ENCODE assay signal across 27 cellular contexts in the genomic region with DNA sequence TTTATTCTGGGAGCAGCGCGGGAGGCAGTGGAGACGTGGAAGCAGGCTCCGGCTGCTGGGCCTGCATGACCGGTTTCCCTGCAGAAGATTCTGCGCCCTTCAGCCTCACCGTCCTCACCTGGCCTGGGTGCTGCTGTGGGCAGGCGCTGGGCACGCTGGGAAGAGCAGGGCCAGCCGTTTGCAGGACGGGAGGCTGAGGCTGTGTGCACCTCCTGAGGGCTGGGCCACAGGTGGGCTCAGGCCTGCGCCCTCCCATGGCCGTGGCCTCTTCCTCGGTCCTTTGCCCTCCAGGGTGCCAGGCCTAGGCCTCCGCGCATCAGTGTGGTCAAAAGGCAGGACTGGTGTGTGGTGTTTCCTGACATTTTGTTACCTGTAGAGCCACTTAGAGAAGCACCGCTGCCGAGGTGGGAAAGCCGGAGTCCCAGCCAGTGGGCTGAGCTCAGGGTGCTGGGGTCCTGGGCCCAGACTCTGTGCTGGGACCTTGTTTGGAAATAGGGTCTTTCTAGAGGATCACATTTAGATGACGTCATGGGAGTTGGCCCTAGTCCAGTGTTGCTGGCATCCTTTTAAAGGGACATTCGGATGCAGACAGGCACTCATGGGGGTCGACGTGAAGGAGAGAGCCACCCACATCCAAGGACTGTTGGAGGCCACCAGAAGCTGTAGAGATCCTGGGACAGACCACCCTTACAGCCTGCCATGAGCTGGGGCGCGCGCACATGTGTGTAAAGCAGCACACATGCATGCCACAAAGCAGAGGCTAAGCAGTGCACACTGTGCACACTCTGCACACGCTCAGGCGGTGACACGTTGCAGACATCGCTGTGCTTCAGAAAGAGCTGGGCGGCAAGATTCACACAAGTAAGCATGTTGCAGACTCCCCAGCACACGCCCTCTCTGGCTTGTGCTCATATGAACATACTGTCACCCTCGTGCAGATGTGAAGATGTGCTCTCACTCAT.
"Had no signal": no experiment of that assay in that cellular context is flagged by ENCODE, and none has a peak within 500 bp of the region (broad histone marks: within the 10 kb centered on the region; RNA-seq: fewer than 3 reads in every experiment).

No MANE protein-coding gene starts in this region.

- H3K4me1 Mint-ChIP-seq: activated CD8-positive, alpha-beta memory T cell treated with anti-CD3 and anti-CD28 coated beads, Interleukin-2, amount 10 ng/mL, durations not matched to agents 7 days and 5 days; activated naive CD8-positive, alpha-beta T cell treated with anti-CD3 and anti-CD28 coated beads, Interleukin-2, amount 50 U/mL, for 24 hours; central memory CD8-positive, alpha-beta T cell; stimulated activated naive B cell treated with anti-CD40 and anti-IgM and Interleukin-4, amounts not matched to agents 10 μg/mL and 1 μg/mL and 100 μg/mL, for 72 hours had no signal

- H3K4me3 Mint-ChIP-seq: activated CD4-positive, alpha-beta T cell treated with anti-CD3 and anti-CD28 coated beads for 36 hours; activated CD8-positive, alpha-beta memory T cell treated with anti-CD3 and anti-CD28 coated beads, Interleukin-2, amount 10 ng/mL, durations not matched to agents 7 days and 5 days; activated CD8-positive, alpha-beta T cell treated with anti-CD3 and anti-CD28 coated beads, Interleukin-2, amount 10 ng/mL, durations not matched to agents 7 days and 5 days; activated naive CD4-positive, alpha-beta T cell treated with anti-CD3 and anti-CD28 coated beads, Interleukin-2, amount 50 U/mL, for 24 hours; activated naive CD8-positive, alpha-beta T cell treated with anti-CD3 and anti-CD28 coated beads, Interleukin-2, amount 50 U/mL, for 24 hours; central memory CD8-positive, alpha-beta T cell; natural killer cell treated with Interleukin-12 subunit alpha and Interleukin-12 subunit beta and Interleukin-15 and Interleukin-18, amount 100 ng/mL, for 72 hours; stimulated activated naive B cell treated with anti-CD40 and anti-IgM and Interleukin-4, amounts not matched to agents 10 μg/mL and 1 μg/mL and 100 μg/mL, for 72 hours; T-helper 2 cell treated with Interferon-gamma antibody and Interleukin-4, amounts not matched to agents 5 μg/mL and 100 μg/mL, for 36 hours had no signal

- H3K4me3 ChIP-seq: heart right ventricle, mucosa of descending colon, pancreas, psoas muscle, right atrium auricular region, smooth muscle cell, stomach, transverse colon had no signal

- H3K27ac ChIP-seq: foreskin keratinocyte, heart right ventricle, pancreas, psoas muscle, right atrium auricular region, stomach, transverse colon had no signal

- H3K4me1 ChIP-seq: foreskin keratinocyte, heart right ventricle, pancreas, psoas muscle, right atrium auricular region, stomach, transverse colon had no signal

- H3K27ac Mint-ChIP-seq: activated CD4-positive, alpha-beta T cell treated with anti-CD3 and anti-CD28 coated beads for 36 hours; activated CD8-positive, alpha-beta memory T cell treated with anti-CD3 and anti-CD28 coated beads, Interleukin-2, amount 10 ng/mL, durations not matched to agents 7 days and 5 days; activated CD8-positive, alpha-beta T cell treated with anti-CD3 and anti-CD28 coated beads, Interleukin-2, amount 10 ng/mL, durations not matched to agents 7 days and 5 days; activated naive CD4-positive, alpha-beta T cell treated with anti-CD3 and anti-CD28 coated beads, Interleukin-2, amount 50 U/mL, for 24 hours; activated naive CD8-positive, alpha-beta T cell treated with anti-CD3 and anti-CD28 coated beads, Interleukin-2, amount 50 U/mL, for 24 hours; activated T-helper 2 cell treated with anti-CD3 and anti-CD28 coated beads, Interferon-gamma antibody, Interleukin-2, Interleukin-4, amounts not matched to agents 10 μg/mL and 5 μg/mL and 100 μg/mL, durations not matched to agents 14 hours and 24 hours and 36 hours; natural killer cell treated with Interleukin-12 subunit alpha and Interleukin-12 subunit beta and Interleukin-15 and Interleukin-18, amount 100 ng/mL, for 72 hours; stimulated activated naive B cell treated with anti-CD40 and anti-IgM and Interleukin-4, amounts not matched to agents 10 μg/mL and 1 μg/mL and 100 μg/mL, for 72 hours; T-helper 2 cell treated with Interferon-gamma antibody and Interleukin-4, amounts not matched to agents 5 μg/mL and 100 μg/mL, for 36 hours had no signal

- H3K36me3 ChIP-seq: heart right ventricle, pancreas, right atrium auricular region, stomach, transverse colon had no signal

- H3K27me3 ChIP-seq: foreskin keratinocyte, pancreas, right atrium auricular region, transverse colon had no signal

- ATAC-seq: activated CD4-positive, alpha-beta T cell treated with anti-CD3 and anti-CD28 coated beads for 36 hours; activated CD8-positive, alpha-beta memory T cell treated with anti-CD3 and anti-CD28 coated beads, Interleukin-2, amount 10 ng/mL, durations not matched to agents 7 days and 5 days; activated CD8-positive, alpha-beta T cell treated with anti-CD3 and anti-CD28 coated beads, Interleukin-2, amount 10 ng/mL, durations not matched to agents 7 days and 5 days; activated naive CD8-positive, alpha-beta T cell treated with anti-CD3 and anti-CD28 coated beads, Interleukin-2, amount 50 U/mL, for 24 hours; foreskin keratinocyte; heart right ventricle; left lobe of liver; mucosa of descending colon; natural killer cell treated with Interleukin-12 subunit alpha and Interleukin-12 subunit beta and Interleukin-15 and Interleukin-18, amount 100 ng/mL, for 72 hours; pancreas; psoas muscle; stimulated activated naive B cell treated with anti-CD40 and anti-IgM and Interleukin-4, amounts not matched to agents 10 μg/mL and 1 μg/mL and 100 μg/mL, for 72 hours had no signal

- H3K27me3 Mint-ChIP-seq: activated CD4-positive, alpha-beta T cell treated with anti-CD3 and anti-CD28 coated beads for 36 hours; activated CD8-positive, alpha-beta memory T cell treated with anti-CD3 and anti-CD28 coated beads, Interleukin-2, amount 10 ng/mL, durations not matched to agents 7 days and 5 days; activated naive CD4-positive, alpha-beta T cell treated with anti-CD3 and anti-CD28 coated beads, Interleukin-2, amount 50 U/mL, for 24 hours; central memory CD8-positive, alpha-beta T cell; stimulated activated naive B cell treated with anti-CD40 and anti-IgM and Interleukin-4, amounts not matched to agents 10 μg/mL and 1 μg/mL and 100 μg/mL, for 72 hours had no signal

- DNase-seq: activated CD4-positive, alpha-beta T cell treated with anti-CD3 and anti-CD28 coated beads for 36 hours; activated CD4-positive, CD25-positive, alpha-beta regulatory T cell; activated CD8-positive, alpha-beta memory T cell treated with anti-CD3 and anti-CD28 coated beads, Interleukin-2, amount 10 ng/mL, durations not matched to agents 7 days and 5 days; activated CD8-positive, alpha-beta T cell treated with anti-CD3 and anti-CD28 coated beads, Interleukin-2, amount 10 ng/mL, durations not matched to agents 7 days and 5 days; activated naive CD8-positive, alpha-beta T cell treated with anti-CD3 and anti-CD28 coated beads, Interleukin-2, amount 50 U/mL, for 24 hours; activated T-cell treated with anti-CD3 and anti-CD28 coated beads, Interleukin-2, amount 50 U/mL, for 48 hours; foreskin keratinocyte; heart right ventricle; kidney glomerular epithelial cell; mucosa of descending colon; nucleus accumbens; stimulated activated CD4-positive, alpha-beta T cell treated with anti-CD3 and anti-CD28 coated beads, Interleukin-15, amount 100 ng/mL, for 24 hours; stimulated activated CD4-positive, alpha-beta T cell treated with anti-CD3 and anti-CD28 coated beads, Interleukin-2, amount 100 ng/mL, for 24 hours; stimulated activated naive B cell treated with anti-CD40 and anti-IgM and Interleukin-4, amounts not matched to agents 10 μg/mL and 1 μg/mL and 100 μg/mL, for 72 hours; stomach; T-helper 1 cell; transverse colon had no signal

- H3K36me3 Mint-ChIP-seq: activated CD8-positive, alpha-beta memory T cell treated with anti-CD3 and anti-CD28 coated beads, Interleukin-2, amount 10 ng/mL, durations not matched to agents 7 days and 5 days; activated naive CD4-positive, alpha-beta T cell treated with anti-CD3 and anti-CD28 coated beads, Interleukin-2, amount 50 U/mL, for 24 hours; natural killer cell treated with Interleukin-12 subunit alpha and Interleukin-12 subunit beta and Interleukin-15 and Interleukin-18, amount 100 ng/mL, for 72 hours; stimulated activated naive B cell treated with anti-CD40 and anti-IgM and Interleukin-4, amounts not matched to agents 10 μg/mL and 1 μg/mL and 100 μg/mL, for 72 hours had no signal

- H3K9me3 Mint-ChIP-seq: activated naive CD4-positive, alpha-beta T cell treated with anti-CD3 and anti-CD28 coated beads, Interleukin-2, amount 50 U/mL, for 24 hours; activated naive CD8-positive, alpha-beta T cell treated with anti-CD3 and anti-CD28 coated beads, Interleukin-2, amount 50 U/mL, for 24 hours; T-helper 2 cell treated with Interferon-gamma antibody and Interleukin-4, amounts not matched to agents 5 μg/mL and 100 μg/mL, for 36 hours had no signal

- H3K9me3 ChIP-seq: heart right ventricle, mucosa of descending colon, pancreas, psoas muscle, right atrium auricular region, transverse colon had no signal
